16 cellular contexts compared by ENCODE assay signal in genomic region chr10:129546106-129546505, GRCh38.
DNase-seq lines count a peak whose midpoint lies in the region; ATAC-seq and TF ChIP-seq lines count a peak whose summit lies in the region.
"Had no signal": no experiment of that assay in that cellular context is flagged by ENCODE, and none has a peak within 500 bp of the region (broad histone marks: within the 10 kb centered on the region; RNA-seq: fewer than 3 reads in every experiment).

No MANE protein-coding gene starts in this region.

- peak overlapping the region; percentile 32 for H3K14ac ChIP-seq in neuronal stem cell (ENCODE audit: low read length)

- no peak overlapping the region for H4K8ac ChIP-seq in neuronal stem cell (ENCODE audit: low read depth, low read length)

- peak; percentile 4 for DNase-seq in NCI-H82 (lab: John Stamatoyannopoulos, UW)
- no peak for DNase-seq in NCI-H82 treated with DMSO at 0.1 percent for 48 hours (lab: John Stamatoyannopoulos, UW; ENCODE audit: unreplicated experiment)
- peak; percentile 27 for DNase-seq in WERI-Rb-1
- no peak for DNase-seq in neuronal stem cell (ENCODE audit: low spot score)
- no peak for DNase-seq in BE2C
- no peak for DNase-seq in WTC11 (ENCODE audit: low spot score)
- DNase-seq: 8988T; AML-193; CD8-positive, alpha-beta T cell; COR-L47; H7 had no signal

- H3K4me1 ChIP-seq in BLaER1 = peaks cover 53% of the 10 kb centered on the region
- H3K4me1 ChIP-seq in neuronal stem cell (ENCODE audit: control insufficient read depth in 2 of 2, insufficient read depth in 1 of 2, low read depth in 1 of 2, low read length in 2 of 2) = peaks cover 0 to 6% of the 10 kb centered on the region in 2 donors
- H3K4me1 ChIP-seq in BE2C = no peaks in the 10 kb centered on the region

- no peak overlapping the region for H2BK120ac ChIP-seq in neuronal stem cell (ENCODE audit: low read depth, low read length)

- CTCF ChIA-PET in WTC11 (lab: Charles Lee) = interaction anchor here (1.0 to 1.9 kb wide), 2 partner anchors 112 to 116 kb away, joined by 4 to 9 read pairs; no protein-coding TSS in a partner anchor

- H3K4me3 Mint-ChIP-seq in WTC11 = no peak overlapping the region
- H3K4me3 Mint-ChIP-seq: CD14-positive monocyte; CD8-positive, alpha-beta T cell; GM23338 had no signal

- no peak overlapping the region for H2BK12ac ChIP-seq in neuronal stem cell (ENCODE audit: low read length)

- no peak overlapping the region for H3K4ac ChIP-seq in neuronal stem cell (ENCODE audit: low read length)

- peak overlapping the region; percentile 26; the same call in 1 of the 2 replicates for H3K27ac ChIP-seq in BLaER1
- H3K27ac ChIP-seq in WERI-Rb-1 = no peak overlapping the region
- no peak overlapping the region for H3K27ac ChIP-seq in neuronal stem cell (replicated peaks; ENCODE audit: low read length)

- no peak overlapping the region for H2AFZ ChIP-seq in neuronal stem cell (ENCODE audit: low read length)
- H2AFZ ChIP-seq: GM23338 had no signal

- H2BK5ac ChIP-seq in neuronal stem cell (ENCODE audit: low read length) = peak overlapping the region; percentile 25

- no peak; the same call in 1 of the 2 replicates for ATAC-seq in WTC11
- no peak for ATAC-seq in HG02938 (IDR thresholded peaks at IDR 0.05; ENCODE audit: unreplicated experiment)
- ATAC-seq: CD8-positive, alpha-beta T cell; GM12878; GM23338 had no signal

- no peaks in the 10 kb centered on the region for H3K27me3 Mint-ChIP-seq in WTC11 (ENCODE audit: low read depth)

- peaks cover 3% of the 10 kb centered on the region for H3K4me1 Mint-ChIP-seq in WTC11
- H3K4me1 Mint-ChIP-seq: CD14-positive monocyte had no signal

- H3K23ac ChIP-seq in neuronal stem cell (ENCODE audit: low read depth, low read length, poor library complexity) = no peak overlapping the region

- peak overlapping the region; percentile 56 for H3K18ac ChIP-seq in neuronal stem cell (ENCODE audit: low read length)

- H3K9ac ChIP-seq in BLaER1 = no peak overlapping the region
- no peak overlapping the region for H3K9ac ChIP-seq in neuronal stem cell (ENCODE audit: low read depth, low read length, poor library complexity)

- POLR2A ChIA-PET in WTC11 (lab: Charles Lee) = no interaction called here

- H3K9me3 ChIP-seq in BLaER1 (peaks cover 18% of the 10 kb centered on the region), WERI-Rb-1 (ENCODE audit: severe bottlenecking) (no peaks in the 10 kb centered on the region), neuronal stem cell (replicated peaks in 1 of 2; ENCODE audit: control insufficient read depth in 2 of 2, insufficient read depth in 1 of 2, low read depth in 1 of 2, low read length in 2 of 2) (no peaks in the 10 kb centered on the region), BE2C (no peaks in the 10 kb centered on the region)

- H3K27me3 ChIP-seq in BLaER1 = no peaks in the 10 kb centered on the region
- no peaks in the 10 kb centered on the region for H3K27me3 ChIP-seq in WERI-Rb-1 (ENCODE audit: insufficient read depth, low read depth, severe bottlenecking)
- no peaks in the 10 kb centered on the region for H3K27me3 ChIP-seq in neuronal stem cell (ENCODE audit: control insufficient read depth in 3 of 3, insufficient read depth in 3 of 3, low read depth in 1 of 3, low read length in 3 of 3)
- no peaks in the 10 kb centered on the region for H3K27me3 ChIP-seq in BE2C

- H2BK15ac ChIP-seq in neuronal stem cell (ENCODE audit: low read length) = no peak overlapping the region

- no peak overlapping the region for H3K27ac Mint-ChIP-seq in WTC11
- H3K27ac Mint-ChIP-seq: CD14-positive monocyte; CD8-positive, alpha-beta T cell; GM23338 had no signal

- H3K9me3 Mint-ChIP-seq in WTC11 = no peaks in the 10 kb centered on the region
- H3K9me3 Mint-ChIP-seq: CD8-positive, alpha-beta T cell; GM23338 had no signal

- no peaks in the 10 kb centered on the region for H3K36me3 Mint-ChIP-seq in WTC11

- H4K91ac ChIP-seq in neuronal stem cell (ENCODE audit: low read depth, low read length, poor library complexity) = no peak overlapping the region

- peaks cover 2% of the 10 kb centered on the region for H3K79me1 ChIP-seq in neuronal stem cell (ENCODE audit: low read depth, low read length)

- TF ChIP-seq CTCF in WERI-Rb-1 (IDR thresholded peaks at IDR 0.05; ENCODE audit: low read depth, low read length) (no peak), BE2C (IDR thresholded peaks at IDR 0.05; ENCODE audit: low read depth, low read length) (no peak), WTC11 (IDR thresholded peaks at IDR 0.05) (no peak)

- peaks cover 47% of the 10 kb centered on the region for H3K36me3 ChIP-seq in BLaER1
- H3K36me3 ChIP-seq in WERI-Rb-1 = no peaks in the 10 kb centered on the region
- no peaks in the 10 kb centered on the region for H3K36me3 ChIP-seq in neuronal stem cell (replicated peaks in 1 of 2; ENCODE audit: control insufficient read depth in 2 of 2, insufficient read depth in 2 of 2, low read length in 2 of 2)
- no peaks in the 10 kb centered on the region for H3K36me3 ChIP-seq in BE2C

- peaks cover 14% of the 10 kb centered on the region; the same call in 1 of the 2 replicates for H4K20me1 ChIP-seq in BLaER1

- H3K4me2 ChIP-seq in BLaER1 (peak overlapping the region; percentile 49), neuronal stem cell (ENCODE audit: insufficient read depth, low read length, poor library complexity, severe bottlenecking) (no peak overlapping the region)
- H3K4me2 ChIP-seq: GM23338 had no signal

- WGBS in neuronal stem cell (ENCODE audit: extremely low coverage in 2 of 2, insufficient read length in 2 of 2, insufficient replicate concordance in 1 of 2), 2 donors = no CpG with 5 or more reads among the region's 8 CpGs

- no peak overlapping the region for H3K4me3 ChIP-seq in BLaER1
- H3K4me3 ChIP-seq in WERI-Rb-1 (ENCODE audit: low read depth, low read length) = no peak overlapping the region
- no peak overlapping the region for H3K4me3 ChIP-seq in neuronal stem cell (ENCODE audit: low read length in 2 of 2)
- H3K4me3 ChIP-seq in BE2C (ENCODE audit: low read depth, low read length) = no peak overlapping the region
- H3K4me3 ChIP-seq: GM12878, GM23338 had no signal

- peak overlapping the region; percentile 48 for H2AK5ac ChIP-seq in neuronal stem cell (ENCODE audit: low read depth, low read length)

TF ChIP-seq in WTC11, 78 proteins besides CTCF, POLR2A, EP300 and RAD21:
- no peak for TF ChIP-seq ZNF532 (CRISPR knock-in tag; IDR thresholded peaks at IDR 0.05; ENCODE audit: borderline replicate concordance)
- TF ChIP-seq MXD4 (CRISPR knock-in tag; IDR thresholded peaks at IDR 0.05; ENCODE audit: borderline replicate concordance) = no peak
- no peak for TF ChIP-seq AR (CRISPR knock-in tag; IDR thresholded peaks at IDR 0.05)
- TF ChIP-seq ZNF396 (CRISPR knock-in tag; IDR thresholded peaks at IDR 0.05; ENCODE audit: borderline replicate concordance) = no peak
- no peak for TF ChIP-seq FOXK1 (CRISPR knock-in tag; IDR thresholded peaks at IDR 0.05)
- TF ChIP-seq RORB (CRISPR knock-in tag; IDR thresholded peaks at IDR 0.05) = no peak

Comparison
In these comparisons a context has a peak if more than half of its experiments do, and no peak if none do; other contexts are left out.
1. DNase-seq: peak in NCI-H82 (single experiment) and WERI-Rb-1 (single experiment); none in NCI-H82 treated with DMSO at 0.1 percent for 48 hours (single experiment), neuronal stem cell (single experiment), BE2C (single experiment) and WTC11 (single experiment).